In the genomic region with DNA sequence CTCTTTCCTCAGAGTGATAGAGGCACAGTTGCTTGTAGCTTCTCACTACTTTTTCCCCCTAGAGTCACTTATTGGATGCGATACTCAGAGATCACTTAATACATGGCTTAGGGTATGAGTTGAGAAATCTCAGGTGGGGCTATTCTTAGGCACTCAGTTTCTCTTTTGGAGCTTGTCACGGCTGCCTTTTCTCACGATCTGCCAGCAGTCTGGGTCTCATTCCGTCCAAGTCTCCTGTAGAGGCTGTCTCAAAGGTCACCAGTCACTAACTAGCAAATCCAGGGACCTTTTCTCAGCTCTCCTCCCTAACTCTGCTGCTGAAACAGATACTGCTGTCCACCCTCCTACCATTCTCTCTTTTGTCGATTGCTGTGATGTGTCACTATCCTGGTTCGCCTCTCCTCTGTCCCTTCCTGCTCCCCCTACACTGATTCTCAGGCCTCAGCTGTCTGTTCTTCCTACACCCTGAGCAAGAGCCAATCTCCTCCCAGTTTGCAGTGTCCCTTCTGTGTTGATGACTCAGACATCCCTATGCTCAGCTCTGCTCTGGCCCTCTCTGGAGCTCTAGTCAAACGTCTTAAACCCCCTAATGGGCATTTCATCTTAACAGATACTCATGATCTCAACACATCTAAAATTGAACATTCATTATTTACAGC, we compare ENCODE assay signal across 15 cellular contexts. TPM values are rescaled to one million over a fixed set of nuclear protein-coding genes. Genes with fewer than 3 reads are reported as not detected.
A peak's percentile ranks its signal among the peaks of the same experiment; 100 is the strongest.
DNase-seq lines count a peak whose midpoint lies in the region; ATAC-seq and TF ChIP-seq lines count a peak whose summit lies in the region.
"Had no signal": no experiment of that assay in that cellular context is flagged by ENCODE, and none has a peak within 500 bp of the region (broad histone marks: within the 10 kb centered on the region; RNA-seq: fewer than 3 reads in every experiment).

No MANE protein-coding gene starts in this region.

- H3K36me3 ChIP-seq in right atrium auricular region, result peaks cover 75% of the 10 kb centered on the region
- peaks cover 77% of the 10 kb centered on the region for H3K36me3 ChIP-seq in thoracic aorta

- H3K36me3 Mint-ChIP-seq in T-cell, result no peaks in the 10 kb centered on the region

- ATAC-seq in thoracic aorta (ENCODE audit: insufficient number of reproducible peaks, low FRiP score, low read depth) (no peak), T-cell (replicated peaks in 1 of 4) (no peak), HG03139 (IDR thresholded peaks at IDR 0.05; ENCODE audit: unreplicated experiment) (no peak)

- POLR2A ChIA-PET in T-cell (lab: Charles Lee), result no interaction called here

- H3K9me3 ChIP-seq in right atrium auricular region, result no peaks in the 10 kb centered on the region
- H3K9me3 ChIP-seq in thoracic aorta, result no peaks in the 10 kb centered on the region

- no peaks in the 10 kb centered on the region for H3K9me3 Mint-ChIP-seq in T-cell
- H3K9me3 Mint-ChIP-seq: T-helper 2 cell treated with Interferon-gamma antibody and Interleukin-4, amounts not matched to agents 5 μg/mL and 100 μg/mL, for 36 hours had no signal

- H3K27ac ChIP-seq in right atrium auricular region (peak overlapping the region; percentile 65 to 91), thoracic aorta (peak overlapping the region; percentile 81 to 97)

- no peak overlapping the region for H3K4me3 ChIP-seq in right atrium auricular region
- H3K4me3 ChIP-seq in thoracic aorta, result no peak overlapping the region

- DNase-seq in SIG-M5 treated with dmso at 0.1 percent for 504 hours (lab: John Stamatoyannopoulos, UW; ENCODE audit: unreplicated experiment) (peak; percentile 13), SIG-M5 (lab: John Stamatoyannopoulos, UW) (no peak), astrocyte of the hippocampus (ENCODE audit: low read depth, low spot score) (peak; percentile 36), right atrium auricular region (ENCODE audit: low spot score) (no peak), thoracic aorta (ENCODE audit: low spot score) (no peak), T-cell (no peak), NCI-H1048 (lab: John Stamatoyannopoulos, UW) (no peak)
- DNase-seq: activated T-cell treated with anti-CD3 and anti-CD28 coated beads, Interleukin-2, amount 50 U/mL, for 1 hour; KG1; left cardiac atrium; NCI-H526 treated with DMSO at 0.1 percent for 48 hours; retina had no signal

- no peak overlapping the region for H3K4me3 Mint-ChIP-seq in T-cell
- H3K4me3 Mint-ChIP-seq: T-helper 2 cell treated with Interferon-gamma antibody and Interleukin-4, amounts not matched to agents 5 μg/mL and 100 μg/mL, for 36 hours had no signal

- H3K4me1 Mint-ChIP-seq in T-cell, result no peaks in the 10 kb centered on the region

- no peak overlapping the region for H3K27ac Mint-ChIP-seq in T-cell
- H3K27ac Mint-ChIP-seq: T-helper 2 cell treated with Interferon-gamma antibody and Interleukin-4, amounts not matched to agents 5 μg/mL and 100 μg/mL, for 36 hours had no signal

- peaks cover 0 to 73% of the 10 kb centered on the region in 2 donors for H3K4me1 ChIP-seq in right atrium auricular region
- peaks cover 43 to 89% of the 10 kb centered on the region in 2 donors for H3K4me1 ChIP-seq in thoracic aorta (ENCODE audit: control insufficient read depth in 1 of 2, low read depth in 2 of 2)

- H3K27me3 ChIP-seq in right atrium auricular region, result no peaks in the 10 kb centered on the region
- H3K27me3 ChIP-seq in thoracic aorta (replicated peaks; ENCODE audit: insufficient read depth), result no peaks in the 10 kb centered on the region

- TF ChIP-seq CTCF in right atrium auricular region (IDR thresholded peaks at IDR 0.05), result no peak
- no peak for TF ChIP-seq CTCF in thoracic aorta (IDR thresholded peaks at IDR 0.05)

- H3K27me3 Mint-ChIP-seq in T-cell, result peaks cover 10 to 11% of the 10 kb centered on the region in 2 donors

- CTCF ChIA-PET in T-cell (lab: Charles Lee), result no interaction called here

RNA-seq across cellular contexts. Expression of a gene that starts 12.4 kb away (rescaled TPM):
- total RNA-seq in right atrium auricular region, result 100 to 1,000 TPM; 146 to 228 TPM
- total RNA-seq in thoracic aorta, result 100 to 1,000 TPM in 1 of 2 donors, 10 to 100 TPM in 1; 86.0 to 146 TPM
- total RNA-seq in T-cell, result under 1 TPM in 2 of 5 donors, not detected in 3; 0.10 to 0.26 TPM
- total RNA-seq: dermis microvascular lymphatic vessel endothelial cell had no signal

RNA-seq across cellular contexts. Expression of a gene that starts 23.4 kb away (rescaled TPM):
- total RNA-seq in right atrium auricular region (not detected), thoracic aorta (1 to 10 TPM in 1 of 2 donors, under 1 TPM in 1; 0.68 to 1.1 TPM), T-cell (not detected)
- total RNA-seq: dermis microvascular lymphatic vessel endothelial cell had no signal

RNA-seq across cellular contexts. Expression of a gene that starts 29.6 kb away (rescaled TPM):
- total RNA-seq in right atrium auricular region, result 10 to 100 TPM; 20.1 to 20.8 TPM
- total RNA-seq in thoracic aorta, result 10 to 100 TPM; 29.6 to 40.8 TPM
- total RNA-seq in T-cell, result 10 to 100 TPM; 41.8 to 71.5 (median 62.2) TPM

RNA-seq across cellular contexts. Expression of a gene that starts 46.7 kb away (rescaled TPM):
- total RNA-seq in right atrium auricular region, result under 1 TPM in 1 of 2 donors, not detected in 1; 0.08 TPM
- under 1 TPM in 1 of 2 donors, not detected in 1; 0.95 TPM for total RNA-seq in thoracic aorta
- total RNA-seq in T-cell, result not detected
- total RNA-seq: dermis microvascular lymphatic vessel endothelial cell had no signal

RNA-seq across cellular contexts. Expression of a gene that starts 58.0 kb away (rescaled TPM):
- total RNA-seq in right atrium auricular region (under 1 TPM in 1 of 2 donors, not detected in 1; 0.20 TPM), thoracic aorta (not detected), T-cell (under 1 TPM in 1 of 5 donors, not detected in 4; 0.22 TPM)
- total RNA-seq: dermis microvascular lymphatic vessel endothelial cell had no signal

Comparison
In these comparisons a context has a peak if more than half of its experiments do, and no peak if none do; other contexts are left out.
1. DNase-seq: peak in SIG-M5 treated with dmso at 0.1 percent for 504 hours (single experiment) and astrocyte of the hippocampus (single experiment); none in SIG-M5 (single experiment), right atrium auricular region (single experiment), thoracic aorta (single experiment), T-cell (0 of 34) and NCI-H1048 (single experiment).
2. RNA of a gene that starts 12.4 kb away (total RNA-seq): 146 to 228 TPM in right atrium auricular region and 86.0 to 146 TPM in thoracic aorta; 0.10 to 0.26 TPM in T-cell; every median in the first group is over 10 times any median in the second.